Comparison of ENCODE assay signal across 17 cellular contexts in genomic region chr4:56750231-56750630, GRCh38.
DNase-seq lines count a peak whose midpoint lies in the region; ATAC-seq and TF ChIP-seq lines count a peak whose summit lies in the region.
"Had no signal": no experiment of that assay in that cellular context is flagged by ENCODE, and none has a peak within 500 bp of the region (broad histone marks: within the 10 kb centered on the region; RNA-seq: fewer than 3 reads in every experiment).

No MANE protein-coding gene starts in this region.

- intact Hi-C loops in Right ventricle myocardium superior (cut with DNase I) = no loop called here

- H3K4me3 ChIP-seq in MM.1S (ENCODE audit: low read length) = no peak overlapping the region
- H3K4me3 ChIP-seq: BLaER1, GM12878 had no signal

- H3F3A ChIP-seq in MM.1S (ENCODE audit: insufficient read depth, low read length) = no peaks in the 10 kb centered on the region

- no peaks in the 10 kb centered on the region for H3K27me3 ChIP-seq in MM.1S (replicated peaks; ENCODE audit: insufficient read depth, low read length)
- H3K27me3 ChIP-seq: BLaER1 had no signal

- no peaks in the 10 kb centered on the region for H3K79me2 ChIP-seq in MM.1S (ENCODE audit: low read length)

- peak overlapping the region; percentile 37 for H3K27ac Mint-ChIP-seq in type B pancreatic cell
- H3K27ac Mint-ChIP-seq: B cell; CD4-positive, CD25-positive, alpha-beta regulatory T cell; CD8-positive, alpha-beta T cell had no signal

- no peaks in the 10 kb centered on the region for H3K4me1 Mint-ChIP-seq in type B pancreatic cell (ENCODE audit: unreplicated experiment)

- no peaks in the 10 kb centered on the region for H3K27me3 Mint-ChIP-seq in type B pancreatic cell
- H3K27me3 Mint-ChIP-seq: B cell; CD4-positive, CD25-positive, alpha-beta regulatory T cell had no signal

- H3K4me3 Mint-ChIP-seq in type B pancreatic cell = no peak overlapping the region
- H3K4me3 Mint-ChIP-seq: B cell; CD4-positive, CD25-positive, alpha-beta regulatory T cell; CD8-positive, alpha-beta T cell had no signal

- no peak overlapping the region for H3K27ac ChIP-seq in MM.1S (ENCODE audit: low read length)
- H3K27ac ChIP-seq: BLaER1, C4-2B had no signal

- H3K36me3 Mint-ChIP-seq in type B pancreatic cell = no peaks in the 10 kb centered on the region
- H3K36me3 Mint-ChIP-seq: CD4-positive, CD25-positive, alpha-beta regulatory T cell; CD8-positive, alpha-beta T cell had no signal

- no peaks in the 10 kb centered on the region for H3K9me2 ChIP-seq in MM.1S (replicated peaks; ENCODE audit: insufficient read depth, low read length)

- no peaks in the 10 kb centered on the region for H3K36me3 ChIP-seq in MM.1S (replicated peaks; ENCODE audit: insufficient read depth, low read length)
- H3K36me3 ChIP-seq: BLaER1 had no signal

- H3K9ac ChIP-seq in MM.1S (ENCODE audit: low read length) = no peak overlapping the region
- H3K9ac ChIP-seq: BLaER1 had no signal

- no peaks in the 10 kb centered on the region for H3K9me3 ChIP-seq in MM.1S (replicated peaks; ENCODE audit: insufficient read depth, low read length)

- H3K4me2 ChIP-seq in MM.1S (ENCODE audit: low read depth, low read length) = no peak overlapping the region; the same call in 1 of the 2 replicates
- H3K4me2 ChIP-seq: BLaER1 had no signal

- DNase-seq in MM.1S (peak; percentile 45), type B pancreatic cell (ENCODE audit: extremely low spot score, unreplicated experiment) (no peak), Right ventricle myocardium superior (no peak), dermis blood vessel endothelial cell (no peak)
- DNase-seq: Caco-2; CD4-positive, CD25-positive, alpha-beta regulatory T cell; CD8-positive, alpha-beta T cell; DMS153; DND-41; H7; HCEC 1CT had no signal

- no peaks in the 10 kb centered on the region for H4K20me1 ChIP-seq in MM.1S (ENCODE audit: insufficient read depth, low read length)
- H4K20me1 ChIP-seq: BLaER1 had no signal

- TF ChIP-seq CTCF in MM.1S (IDR thresholded peaks at IDR 0.05; ENCODE audit: low read length) (no peak), type B pancreatic cell (conservative IDR thresholded peaks at IDR 0.05) (no peak)

- H3K4me1 ChIP-seq in MM.1S (ENCODE audit: low read length) = peaks cover 6% of the 10 kb centered on the region; the same call in 1 of the 2 replicates
- H3K4me1 ChIP-seq: BLaER1 had no signal

- H3K9me3 Mint-ChIP-seq in type B pancreatic cell = peaks cover 3% of the 10 kb centered on the region

- H2AFZ ChIP-seq in MM.1S (ENCODE audit: low read length) = no peak overlapping the region

- ATAC-seq in GM19043 (IDR thresholded peaks at IDR 0.05; ENCODE audit: low read depth, unreplicated experiment) (peak; percentile 75), Right ventricle myocardium superior (ENCODE audit: poor library complexity) (no peak), HG03159 (IDR thresholded peaks at IDR 0.05; ENCODE audit: unreplicated experiment) (no peak)
- ATAC-seq: CD8-positive, alpha-beta T cell; GM12878 had no signal
